In genomic region chr1:36161656-36162531, GRCh38 we compare ENCODE assay signal across 1 cellular context.
A peak's percentile ranks its signal among the peaks of the same experiment; 100 is the strongest.
TF ChIP-seq lines count a peak whose summit lies in the region.

No MANE protein-coding gene starts in this region.

TF ChIP-seq in HepG2, 621 proteins besides CTCF, POLR2A, EP300 and RAD21:
- TF ChIP-seq ZNF333 (CRISPR knock-in tag; IDR thresholded peaks at IDR 0.05; ENCODE audit: borderline replicate concordance): 0 out of 2 replicates have a peak, but pooled peaks have one; percentile 39
- peak; percentile 16; the same call in 1 of the 2 replicates for TF ChIP-seq ZNF768 (CRISPR knock-in tag; IDR thresholded peaks at IDR 0.05)
- no peak for TF ChIP-seq KLF11 (CRISPR knock-in tag; IDR thresholded peaks at IDR 0.05)
